Comparison of ENCODE assay signal across 2 cellular contexts in genomic region chr18:30674619-30675018, GRCh38.
A peak's percentile ranks its signal among the peaks of the same experiment; 100 is the strongest.
TF ChIP-seq lines count a peak whose summit lies in the region.

No MANE protein-coding gene starts in this region.

TF ChIP-seq in HepG2, 621 proteins besides CTCF, POLR2A, EP300 and RAD21:
- TF ChIP-seq MAFF (IDR thresholded peaks at IDR 0.05; ENCODE audit: low read depth, low read length): peak; percentile 33; the same call in 1 of the 2 replicates
- no peak for TF ChIP-seq ZNF781 (CRISPR knock-in tag; IDR thresholded peaks at IDR 0.05; ENCODE audit: borderline replicate concordance, not compliant biosample characterization)
- peak; percentile 42 to 64 for TF ChIP-seq MAFK (conservative IDR thresholded peaks at IDR 0.05 in 1 of 2, IDR thresholded peaks at IDR 0.05 in 1 of 2; ENCODE audit: low read length in 2 of 2)

TF ChIP-seq in H1, 55 proteins besides CTCF, POLR2A, EP300 and RAD21:
- TF ChIP-seq MAX (IDR thresholded peaks at IDR 0.05) (no peak), CHD7 (IDR thresholded peaks at IDR 0.05; ENCODE audit: insufficient replicate concordance, low read length) (no peak), RNF2 (IDR thresholded peaks at IDR 0.05; ENCODE audit: borderline replicate concordance, low read depth, low read length, missing control alignments, poor library complexity, severe bottlenecking) (no peak), KDM1A (IDR thresholded peaks at IDR 0.05; ENCODE audit: borderline replicate concordance, low read length) (no peak), CEBPB (IDR thresholded peaks at IDR 0.05; ENCODE audit: low read depth, low read length) (no peak), CTBP2 (IDR thresholded peaks at IDR 0.05; ENCODE audit: borderline replicate concordance, insufficient read depth, insufficient read length, low read length) (no peak), RBBP5 (IDR thresholded peaks at IDR 0.05; ENCODE audit: borderline replicate concordance, low read depth, low read length) (no peak), BRCA1 (IDR thresholded peaks at IDR 0.05; ENCODE audit: low read depth, low read length) (no peak), SIN3A (conservative IDR thresholded peaks at IDR 0.05 in 1 of 2, IDR thresholded peaks at IDR 0.05 in 1 of 2; ENCODE audit: low read depth in 1 of 2, low read length in 2 of 2) (no peak), GTF2F1 (IDR thresholded peaks at IDR 0.05; ENCODE audit: borderline replicate concordance, low read depth, low read length) (no peak), SAP30 (IDR thresholded peaks at IDR 0.05; ENCODE audit: insufficient read depth, insufficient replicate concordance, low read length) (no peak), SP2 (IDR thresholded peaks at IDR 0.05; ENCODE audit: low read length) (no peak), TAF7 (optimal IDR thresholded peaks at IDR 0.05; ENCODE audit: borderline replicate concordance, low read depth, low read length) (no peak), JUND (IDR thresholded peaks at IDR 0.05; ENCODE audit: low read length) (no peak), RXRA (IDR thresholded peaks at IDR 0.05; ENCODE audit: insufficient read depth, low read depth, low read length) (no peak), FOSL1 (IDR thresholded peaks at IDR 0.05; ENCODE audit: insufficient read depth, low read depth, low read length) (no peak), E2F6 (IDR thresholded peaks at IDR 0.05) (no peak), TCF12 (IDR thresholded peaks at IDR 0.05; ENCODE audit: low read depth, low read length) (no peak), NRF1 (IDR thresholded peaks at IDR 0.05; ENCODE audit: low read depth, low read length) (no peak)
